Comparison of ENCODE assay signal across 8 cellular contexts in the genomic region with DNA sequence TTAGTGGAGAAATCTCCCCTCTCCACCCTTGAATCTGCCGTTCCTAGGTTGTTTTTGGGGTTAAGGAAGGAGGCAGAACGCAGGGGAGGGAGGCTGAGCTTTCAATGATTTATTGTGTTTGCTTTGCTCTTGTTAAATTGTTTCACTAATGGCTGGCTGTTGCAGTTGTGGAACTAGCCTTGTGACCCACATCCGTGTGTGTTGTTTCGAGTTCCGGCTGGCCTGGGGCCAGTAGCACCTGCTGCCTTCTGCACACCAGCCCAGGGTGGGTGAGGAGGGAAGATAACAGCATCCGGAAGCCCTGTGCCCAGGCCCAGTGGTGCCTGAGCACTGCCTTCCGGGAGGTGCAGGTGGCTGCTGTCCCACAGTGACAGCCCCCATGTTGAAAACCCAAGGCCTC. TPM values are rescaled to one million over a fixed set of nuclear protein-coding genes. Genes with fewer than 3 reads are reported as not detected.
DNase-seq lines count a peak whose midpoint lies in the region; ATAC-seq and TF ChIP-seq lines count a peak whose summit lies in the region.

No MANE protein-coding gene starts in this region.

- H3K27me3 ChIP-seq in Peyer's patch, result no peaks in the 10 kb centered on the region
- H3K27me3 ChIP-seq in stomach, result no peaks in the 10 kb centered on the region

- TF ChIP-seq POLR2A in GM19099 (IDR thresholded peaks at IDR 0.05; ENCODE audit: extremely low read depth, insufficient read length, low read depth) (peak; percentile 32), Peyer's patch (IDR thresholded peaks at IDR 0.05) (peak in 1 of 2 donors; percentile 35), stomach (IDR thresholded peaks at IDR 0.05) (peak in 2 of 4 donors; percentile 22 to 48)

- peak overlapping the region; percentile 82 to 93 (median 90) for H3K27ac ChIP-seq in Peyer's patch
- H3K27ac ChIP-seq in stomach, result peak overlapping the region; percentile 93 to 96 (median 95)

- H3K9me3 ChIP-seq in Peyer's patch (no peaks in the 10 kb centered on the region), stomach (no peaks in the 10 kb centered on the region)

- no peak for TF ChIP-seq CTCF in Peyer's patch (IDR thresholded peaks at IDR 0.05)
- no peak for TF ChIP-seq CTCF in epithelial cell of proximal tubule (conservative IDR thresholded peaks at IDR 0.05; ENCODE audit: low read depth, low read length)
- no peak for TF ChIP-seq CTCF in stomach (IDR thresholded peaks at IDR 0.05)

- intact Hi-C loops in stomach (cut with DNase I; ENCODE audit: low total_unique reads), result no loop called here

- ATAC-seq in HG03108 (IDR thresholded peaks at IDR 0.05; ENCODE audit: unreplicated experiment), result peak; percentile 83

- WGBS in stomach, 5 donors, result 17 to 49% (median 22%) methylated on average over 7 of the region's 7 CpGs

- H3K4me1 ChIP-seq in Peyer's patch (peaks cover 11 to 51% (median 26%) of the 10 kb centered on the region in 4 donors), stomach (peaks cover 57 to 77% (median 67%) of the 10 kb centered on the region in 4 donors)

- peak overlapping the region in 2 of 4 donors; percentile 2 to 20 for H3K4me3 ChIP-seq in Peyer's patch
- H3K4me3 ChIP-seq in epithelial cell of proximal tubule (ENCODE audit: low read depth, low read length), result peak overlapping the region; percentile 12
- H3K4me3 ChIP-seq in stomach, result no peak overlapping the region

- in situ Hi-C loops in ACHN (cut with HindIII; ENCODE audit: low pct_ligation_motif_present, low pct_unique_long_range_greater_than_20kb, low sequenced_read_pairs), result no loop called here

- H3K36me3 ChIP-seq in Peyer's patch (no peaks in the 10 kb centered on the region), stomach (no peaks in the 10 kb centered on the region)

- no peak for TF ChIP-seq EP300 in stomach (IDR thresholded peaks at IDR 0.05)

- DNase-seq in DMS153 (lab: John Stamatoyannopoulos, UW) (peak; percentile 91), Peyer's patch (peak; percentile 87 to 95 (median 90)), epithelial cell of proximal tubule (ENCODE audit: low read depth) (no peak), stomach (peak; percentile 97), ACHN (no peak), HK-2 (ENCODE audit: unreplicated experiment) (no peak)

RNA-seq across cellular contexts. Expression of a gene that starts 3.6 kb away (rescaled TPM):
- total RNA-seq in Peyer's patch, result 100 to 1,000 TPM; 113 to 180 (median 143) TPM
- 99.1 and 155 TPM in 2 replicates for total RNA-seq in epithelial cell of proximal tubule
- total RNA-seq in stomach, result 100 to 1,000 TPM in 4 of 5 donors, 10 to 100 TPM in 1; 98.8 to 293 (median 137) TPM
- polyA plus RNA-seq in stomach, result 10 to 100 TPM; 54.5 to 95.3 (median 83.7) TPM

Comparison
In these comparisons a context has a peak if more than half of its experiments do, and no peak if none do; other contexts are left out.
1. DNase-seq: peak in DMS153 (single experiment), Peyer's patch (3 of 3) and stomach (single experiment); none in epithelial cell of proximal tubule (single experiment), ACHN (single experiment) and HK-2 (single experiment).